Comparison of ENCODE assay signal across 8 cellular contexts in the genomic region with DNA sequence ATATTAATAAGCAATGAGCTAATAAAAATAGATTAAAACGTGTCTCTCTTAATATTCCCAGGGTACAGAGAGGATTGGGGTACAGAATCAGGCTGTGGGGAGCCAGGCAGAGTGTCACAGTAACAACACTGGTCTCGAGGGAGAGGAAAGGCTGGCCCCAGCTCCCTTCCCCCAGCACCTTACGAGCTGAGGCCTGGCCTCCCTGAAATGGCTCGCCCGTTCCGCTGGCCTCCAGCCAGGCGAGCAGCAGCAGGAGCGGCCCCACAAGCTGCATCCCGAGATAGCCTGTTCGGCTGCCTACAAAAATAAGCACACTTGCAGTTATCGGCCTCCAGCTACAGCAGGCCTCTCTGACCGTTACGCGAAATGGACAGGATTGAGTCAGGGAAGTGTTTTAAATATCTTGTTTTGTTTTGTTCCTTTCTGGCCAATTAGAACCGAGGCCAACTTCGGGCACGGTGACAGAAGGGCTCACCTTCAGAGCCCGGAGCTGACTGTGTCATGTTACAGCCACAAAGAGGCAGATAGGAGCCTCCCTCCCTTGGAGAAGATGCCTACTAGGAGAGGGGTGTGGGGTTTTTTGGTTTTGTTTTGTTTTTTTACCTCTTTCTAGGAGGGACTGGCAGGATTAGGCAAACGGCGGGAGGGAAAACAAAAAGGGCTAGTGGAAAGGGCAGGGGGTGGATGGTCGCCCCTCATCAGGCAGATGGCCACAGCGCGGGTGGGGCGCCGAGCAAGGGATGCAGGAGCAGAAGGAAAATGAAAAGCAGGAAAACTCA. TPM values are rescaled to one million over a fixed set of nuclear protein-coding genes. Genes with fewer than 3 reads are reported as not detected.
DNase-seq lines count a peak whose midpoint lies in the region; ATAC-seq and TF ChIP-seq lines count a peak whose summit lies in the region.

No MANE protein-coding gene starts in this region.

- intact Hi-C loops in heart left ventricle (cut with DNase I) = loop anchor here in 9 of 10 donors (1.0 to 5.0 kb wide), 11 partner anchors 28 to 88 kb away; no protein-coding TSS in a partner anchor

- TF ChIP-seq CTCF in heart left ventricle (IDR thresholded peaks at IDR 0.05) (peak in 1 of 12 donors; percentile 11), osteocyte (IDR thresholded peaks at IDR 0.05) (no peak)

- peak; percentile 59 for DNase-seq in SKM-1 treated with dmso at 0.1 percent for 144 hours (lab: John Stamatoyannopoulos, UW; ENCODE audit: unreplicated experiment)
- no peak for DNase-seq in SKM-1 (lab: John Stamatoyannopoulos, UW; ENCODE audit: unreplicated experiment)
- peak; percentile 99 for DNase-seq in NCI-H2171 treated with DMSO at 0.1 percent for 48 hours (lab: John Stamatoyannopoulos, UW)
- peak; percentile 92 to 97 (median 93) for DNase-seq in heart left ventricle
- peak; percentile 89 for DNase-seq in osteocyte (ENCODE audit: extremely low spot score, unreplicated experiment)
- no peak for DNase-seq in activated CD4-positive, CD25-positive, alpha-beta regulatory T cell (lab: John Stamatoyannopoulos, UW)

- no peaks in the 10 kb centered on the region for H3K9me3 Mint-ChIP-seq in osteocyte (ENCODE audit: unreplicated experiment)

- H3K36me3 ChIP-seq in heart left ventricle = no peaks in the 10 kb centered on the region

- peaks cover 64% of the 10 kb centered on the region for H3K4me1 Mint-ChIP-seq in osteocyte (ENCODE audit: unreplicated experiment)

- peak overlapping the region in 7 of 12 donors; percentile 4 to 25 (median 15) for H3K4me3 ChIP-seq in heart left ventricle

- TF ChIP-seq POLR2A in heart left ventricle (IDR thresholded peaks at IDR 0.05) = peak in 1 of 2 donors; percentile 85

- H3K9me3 ChIP-seq in heart left ventricle = no peaks in the 10 kb centered on the region

- 10 to 24% (median 14%) methylated on average over 25 of the region's 25 CpGs for WGBS in adipose tissue, 3 donors
- WGBS in heart left ventricle, 4 donors = 11 to 14% (median 13%) methylated on average over 25 of the region's 25 CpGs

- H3K27ac ChIP-seq in adipose tissue (ENCODE audit: low read depth, low read length) (peak overlapping the region; percentile 70), heart left ventricle (peak overlapping the region; percentile 94 to 99 (median 98))

- H3K4me1 ChIP-seq in heart left ventricle = peaks cover 29 to 73% (median 62%) of the 10 kb centered on the region in 12 donors

- ATAC-seq in heart left ventricle (peak; percentile 63 to 80 (median 72)), HG02571 (IDR thresholded peaks at IDR 0.05; ENCODE audit: unreplicated experiment) (no peak)

- H3K27me3 ChIP-seq in heart left ventricle = no peaks in the 10 kb centered on the region

- H3K27me3 Mint-ChIP-seq in osteocyte (ENCODE audit: unreplicated experiment) = no peaks in the 10 kb centered on the region

- no peak overlapping the region for H3K27ac Mint-ChIP-seq in osteocyte (ENCODE audit: unreplicated experiment)

- peak overlapping the region; percentile 50 for H3K4me3 Mint-ChIP-seq in osteocyte (ENCODE audit: unreplicated experiment)

- H3K36me3 Mint-ChIP-seq in osteocyte (ENCODE audit: unreplicated experiment) = no peaks in the 10 kb centered on the region

RNA-seq across cellular contexts. Expression of gene ZMYND8, which starts 4.2 kb away (rescaled TPM):
- polyA plus RNA-seq in adipose tissue (1 to 10 TPM; 5.0 to 9.1 (median 7.7) TPM), heart left ventricle (10 to 100 TPM; 11.3 to 11.9 TPM)
- total RNA-seq in heart left ventricle (10 to 100 TPM; 21.7 to 46.4 (median 28.9) TPM), osteocyte (96.5 and 111 TPM in 2 replicates)

Comparison
In these comparisons a context has a peak if more than half of its experiments do, and no peak if none do; other contexts are left out.
1. DNase-seq: peak in SKM-1 treated with dmso at 0.1 percent for 144 hours (single experiment), NCI-H2171 treated with DMSO at 0.1 percent for 48 hours (single experiment), heart left ventricle (5 of 5) and osteocyte (single experiment); none in SKM-1 (single experiment) and activated CD4-positive, CD25-positive, alpha-beta regulatory T cell (0 of 4).